Comparison of ENCODE assay signal across 10 cellular contexts in genomic region chr11:123174196-123175183, GRCh38. TPM values are rescaled to one million over a fixed set of nuclear protein-coding genes. Genes with fewer than 3 reads are reported as not detected.
DNase-seq lines count a peak whose midpoint lies in the region; ATAC-seq, FAIRE-seq and TF ChIP-seq lines count a peak whose summit lies in the region.
"Had no signal": no experiment of that assay in that cellular context is flagged by ENCODE, and none has a peak within 500 bp of the region (broad histone marks: within the 10 kb centered on the region; RNA-seq: fewer than 3 reads in every experiment).

No MANE protein-coding gene starts in this region.

- no peaks in the 10 kb centered on the region for H3K27me3 ChIP-seq in endothelial cell of umbilical vein (ENCODE audit: control insufficient read depth in 2 of 2, insufficient read depth in 2 of 2, low read length in 2 of 2)

- no peaks in the 10 kb centered on the region for H3K36me3 ChIP-seq in endothelial cell of umbilical vein (ENCODE audit: control insufficient read depth in 2 of 2, extremely low read depth in 1 of 2, insufficient read depth in 2 of 2, low read length in 2 of 2)
- H3K36me3 ChIP-seq in mucosa of descending colon (ENCODE audit: low read depth), result no peaks in the 10 kb centered on the region

- no peak; a peak in 1 of 5 replicates for TF ChIP-seq RAD21 in A549 (conservative IDR thresholded peaks at IDR 0.05 in 1 of 2, IDR thresholded peaks at IDR 0.05 in 1 of 2)

- WGBS in A549 (ENCODE audit: missing lambda C conversion rate), result 41% methylated on average over 7 of the region's 7 CpGs

- TF ChIP-seq POLR2A in A549 (IDR thresholded peaks at IDR 0.05; ENCODE audit: low read length), result no peak
- TF ChIP-seq POLR2A in endothelial cell of umbilical vein (IDR thresholded peaks at IDR 0.05; ENCODE audit: low read depth, low read length), result no peak

- peak; percentile 82 to 85 for ATAC-seq in A549
- ATAC-seq in mucosa of descending colon, result peak; percentile 55
- ATAC-seq in GM18870 (IDR thresholded peaks at IDR 0.05; ENCODE audit: unreplicated experiment), result no peak

- H3K27ac ChIP-seq in A549, result peak overlapping the region; percentile 70 to 91
- no peak overlapping the region for H3K27ac ChIP-seq in endothelial cell of umbilical vein (ENCODE audit: insufficient read depth, low read depth, low read length)

- H3K9me1 ChIP-seq in endothelial cell of umbilical vein (replicated peaks; ENCODE audit: control insufficient read depth, extremely low read depth, insufficient read depth, low read length), result no peaks in the 10 kb centered on the region

- H3K4me3 ChIP-seq in A549 (no peak overlapping the region), endothelial cell of umbilical vein (replicated peaks in 1 of 3; ENCODE audit: insufficient read depth in 1 of 3, low read depth in 1 of 3, low read length in 3 of 3) (no peak overlapping the region), mucosa of descending colon (no peak overlapping the region)

- DNase-seq in A549 (ENCODE audit: low read depth in 1 of 2, low spot score in 1 of 2), result peak in 1 of 2 experiments; percentile 54
- peak; percentile 92 for DNase-seq in NCI-H226
- DNase-seq in endothelial cell of umbilical vein (ENCODE audit: low read depth, low spot score), result no peak
- DNase-seq in mucosa of descending colon, result peak in 1 of 3 donors; percentile 31
- DNase-seq in OCI-M2 (lab: John Stamatoyannopoulos, UW; ENCODE audit: unreplicated experiment), result no peak
- no peak for DNase-seq in activated CD4-positive, alpha-beta T cell treated with anti-CD3 and anti-CD28 coated beads for 1 hour
- no peak for DNase-seq in activated CD4-positive, CD25-positive, alpha-beta regulatory T cell treated with anti-CD3 and anti-CD28 coated beads, Interleukin-2, amount 50 U/mL, for 72 hours
- DNase-seq: NCI-H1417 treated with DMSO at 0.1 percent for 48 hours had no signal

- TF ChIP-seq EP300 in A549 (IDR thresholded peaks at IDR 0.05), result peak; percentile 60 to 84; a peak in 3 of 5 replicates

- BruUV-seq in endothelial cell of umbilical vein (replicated peaks; lab: Mats Ljungman, UMichigan), result no TSS peak

- FAIRE-seq in A549 (lab: Jason Lieb, UNC) (no peak), endothelial cell of umbilical vein (lab: Jason Lieb, UNC) (no peak)

- H3K9ac ChIP-seq in endothelial cell of umbilical vein (replicated peaks; ENCODE audit: extremely low read depth, insufficient read depth, low read length), result no peak overlapping the region

- H3K79me2 ChIP-seq in endothelial cell of umbilical vein (ENCODE audit: control insufficient read depth, insufficient read depth, low read length), result no peaks in the 10 kb centered on the region

- H3K4me1 ChIP-seq in A549, result peaks cover 41% of the 10 kb centered on the region
- H3K4me1 ChIP-seq in endothelial cell of umbilical vein (ENCODE audit: control insufficient read depth, extremely low read depth, insufficient read depth, low read length), result no peaks in the 10 kb centered on the region
- H3K4me1 ChIP-seq in mucosa of descending colon (ENCODE audit: low read depth), result no peaks in the 10 kb centered on the region

- H2AFZ ChIP-seq in endothelial cell of umbilical vein (ENCODE audit: low read depth, low read length), result no peak overlapping the region

- dilution Hi-C loops in endothelial cell of umbilical vein (cut with MboI; ENCODE audit: extremely low pct_ligation_motif_present, low sequenced_read_pairs), result no loop called here

- TF ChIP-seq CTCF in A549 (IDR thresholded peaks at IDR 0.05), result no peak
- no peak for TF ChIP-seq CTCF in endothelial cell of umbilical vein (IDR thresholded peaks at IDR 0.05; ENCODE audit: extremely low read depth in 1 of 2, insufficient read depth in 1 of 2, low read depth in 1 of 2, low read length in 2 of 2)
- no peak for TF ChIP-seq CTCF in mucosa of descending colon (IDR thresholded peaks at IDR 0.05)

- no peaks in the 10 kb centered on the region for H4K20me1 ChIP-seq in endothelial cell of umbilical vein (replicated peaks; ENCODE audit: control insufficient read depth, extremely low read depth, insufficient read depth, low read length)

- H3K4me2 ChIP-seq in A549 (peak overlapping the region; percentile 58), endothelial cell of umbilical vein (ENCODE audit: insufficient read depth, low read length) (no peak overlapping the region)

- intact Hi-C loops in endothelial cell of umbilical vein (cut with micrococcal nuclease), result no loop called here
- intact Hi-C loops in mucosa of descending colon (cut with DNase I, micrococcal nuclease), result no loop called here

- CTCF ChIA-PET in A549 (lab: Yijun Ruan, JAX) (interaction anchor here (0.6 to 2.3 kb wide), 10 partner anchors 10 to 84 kb away, joined by 3 to 9 read pairs (median 5); no protein-coding TSS in a partner anchor), endothelial cell of umbilical vein (lab: Charles Lee) (interaction anchor here (1.0 to 2.0 kb wide), 10 partner anchors 8 to 594 kb away, joined by 3 to 11 read pairs (median 6); no protein-coding TSS in a partner anchor)

- POLR2A ChIA-PET in A549 (lab: Yijun Ruan, JAX) (interaction anchor here (1.5 kb wide), 1 partner anchor 20 kb away, joined by 4 read pairs; the partner anchor contains the start of gene CLMP), endothelial cell of umbilical vein (lab: Charles Lee) (no interaction called here)

- no peaks in the 10 kb centered on the region for H3K9me3 ChIP-seq in A549
- no peaks in the 10 kb centered on the region for H3K9me3 ChIP-seq in endothelial cell of umbilical vein (replicated peaks; ENCODE audit: control insufficient read depth, insufficient read depth, low read length)
- no peaks in the 10 kb centered on the region for H3K9me3 ChIP-seq in mucosa of descending colon

TF ChIP-seq in A549, 52 proteins besides CTCF, POLR2A, EP300 and RAD21 (continues in another document):
- TF ChIP-seq, protein P1, sequence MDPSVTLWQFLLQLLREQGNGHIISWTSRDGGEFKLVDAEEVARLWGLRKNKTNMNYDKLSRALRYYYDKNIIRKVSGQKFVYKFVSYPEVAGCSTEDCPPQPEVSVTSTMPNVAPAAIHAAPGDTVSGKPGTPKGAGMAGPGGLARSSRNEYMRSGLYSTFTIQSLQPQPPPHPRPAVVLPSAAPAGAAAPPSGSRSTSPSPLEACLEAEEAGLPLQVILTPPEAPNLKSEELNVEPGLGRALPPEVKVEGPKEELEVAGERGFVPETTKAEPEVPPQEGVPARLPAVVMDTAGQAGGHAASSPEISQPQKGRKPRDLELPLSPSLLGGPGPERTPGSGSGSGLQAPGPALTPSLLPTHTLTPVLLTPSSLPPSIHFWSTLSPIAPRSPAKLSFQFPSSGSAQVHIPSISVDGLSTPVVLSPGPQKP (IDR thresholded peaks at IDR 0.05; ENCODE audit: low read depth, low read length), result no peak
- TF ChIP-seq CBX8 (IDR thresholded peaks at IDR 0.05) (no peak), GATA3 (IDR thresholded peaks at IDR 0.05; ENCODE audit: borderline replicate concordance) (peak; percentile 78), FOSL2 (IDR thresholded peaks at IDR 0.05) (no peak), FOSL2 (CRISPR knock-in tag; IDR thresholded peaks at IDR 0.05) (0 out of 2 replicates have a peak, but pooled peaks have one; percentile 54), RARB (CRISPR knock-in tag; IDR thresholded peaks at IDR 0.05) (no peak), CHD2 (IDR thresholded peaks at IDR 0.05; ENCODE audit: low read length, partially characterized antibody) (no peak), MAX (IDR thresholded peaks at IDR 0.05) (no peak)

TF ChIP-seq in endothelial cell of umbilical vein, 7 proteins besides CTCF, POLR2A, EP300 and RAD21:
- TF ChIP-seq EZH2 (IDR thresholded peaks at IDR 0.05; ENCODE audit: borderline replicate concordance, low read depth, low read length, severe bottlenecking) (no peak), GATA2 (IDR thresholded peaks at IDR 0.05; ENCODE audit: insufficient read depth, insufficient read length, low read depth, low read length) (peak; percentile 59), MAX (IDR thresholded peaks at IDR 0.05; ENCODE audit: insufficient read depth, insufficient read length) (no peak), FOS (IDR thresholded peaks at IDR 0.05; ENCODE audit: borderline replicate concordance, insufficient read depth, low read length) (no peak)

RNA-seq across cellular contexts. Expression of gene CLMP, which starts 20.6 kb away (rescaled TPM):
- polyA plus RNA-seq in A549 (2011; rRNA removed), result 15.7 and 19.0 TPM in 2 replicates
- 6.2 TPM in 2 replicates for polyA plus RNA-seq in A549 (2012; cell fraction: cytosol; rRNA removed)
- polyA plus RNA-seq in A549 (2012; cell fraction: nucleus; rRNA removed), result 3.3 TPM in 2 replicates
- 16.9 to 18.2 TPM (median 17.1 TPM) in 3 replicates for polyA plus RNA-seq in A549 (2017; fragmentation: RNase III; extraction: RNeasy Plus Mini Kit Qiagen cat#74134 plus additional on column Dnase treatment)
- polyA minus RNA-seq in A549 (2011; rRNA and poly(A)+ RNA removed), result 36.2 and 41.9 TPM in 2 replicates
- 0.18 and 0.37 TPM in 2 replicates for total RNA-seq in endothelial cell of umbilical vein
- polyA plus RNA-seq in endothelial cell of umbilical vein, result 0.03 and 0.13 TPM in 2 replicates
- polyA plus RNA-seq in endothelial cell of umbilical vein (2011; cell fraction: cytosol; rRNA removed), result 0.25 and 0.28 TPM in 2 replicates
- 0.03 and 0.04 TPM in 2 replicates for polyA plus RNA-seq in endothelial cell of umbilical vein (2011; cell fraction: nucleus; rRNA removed)
- polyA plus RNA-seq in endothelial cell of umbilical vein (2012), result 5.7 and 7.9 TPM in 2 replicates
- polyA minus RNA-seq in endothelial cell of umbilical vein, result 0.22 and 0.91 TPM in 2 replicates
- 27.0 TPM for polyA minus RNA-seq in endothelial cell of umbilical vein (2011; cell fraction: cytosol; rRNA and poly(A)+ RNA removed)
- 0.10 and 0.24 TPM in 2 replicates for polyA minus RNA-seq in endothelial cell of umbilical vein (2011; cell fraction: nucleus; rRNA and poly(A)+ RNA removed)
- total RNA-seq in mucosa of descending colon, result 10 to 100 TPM in 2 of 3 donors, 1 to 10 TPM in 1; 4.7 to 84.9 (median 11.0) TPM
- total RNA-seq: activated CD8-positive, alpha-beta memory T cell treated with anti-CD3 and anti-CD28 coated beads for 36 hours had no signal
